In genomic region chr1:248858096-248858890, GRCh38 we compare ENCODE assay signal across 8 cellular contexts. TPM values are rescaled to one million over a fixed set of nuclear protein-coding genes. Genes with fewer than 3 reads are reported as not detected.
A peak's percentile ranks its signal among the peaks of the same experiment; 100 is the strongest.
DNase-seq lines count a peak whose midpoint lies in the region; ATAC-seq, FAIRE-seq and TF ChIP-seq lines count a peak whose summit lies in the region.

No MANE protein-coding gene starts in this region.

- H3K4me1 Mint-ChIP-seq in activated naive CD4-positive, alpha-beta T cell treated with anti-CD3 and anti-CD28 coated beads for 36 hours (ENCODE audit: low read depth) = peaks cover 64% of the 10 kb centered on the region

- H3K4me3 Mint-ChIP-seq in activated naive CD4-positive, alpha-beta T cell treated with anti-CD3 and anti-CD28 coated beads for 36 hours = peak overlapping the region; percentile 94

- H3K36me3 ChIP-seq in pancreas = no peaks in the 10 kb centered on the region

- CTCF ChIA-PET in activated naive CD4-positive, alpha-beta T cell treated with anti-CD3 and anti-CD28 coated beads for 36 hours (lab: Charles Lee) = interaction anchor here (0.6 to 3.2 kb wide), 11 partner anchors 8 to 36 kb away, joined by 3 to 28 read pairs (median 6); partner anchors contain the start of genes SH3BP5L and ZNF672

- H3K27me3 ChIP-seq in pancreas = no peaks in the 10 kb centered on the region

- peak in 1 of 4 donors; percentile 19 for TF ChIP-seq CTCF in pancreas (IDR thresholded peaks at IDR 0.05)

- H3K27me3 Mint-ChIP-seq in activated naive CD4-positive, alpha-beta T cell treated with anti-CD3 and anti-CD28 coated beads for 36 hours (ENCODE audit: low read depth) = no peaks in the 10 kb centered on the region

- ATAC-seq in GM19351 (IDR thresholded peaks at IDR 0.05; ENCODE audit: unreplicated experiment) (peak; percentile 39), HG03432 (IDR thresholded peaks at IDR 0.05; ENCODE audit: unreplicated experiment) (peak; percentile 44), Right ventricle myocardium superior (ENCODE audit: poor library complexity) (peak; percentile 67), pancreas (peak; percentile 68 to 78 (median 72))

- no peak for FAIRE-seq in pancreas (lab: Jason Lieb, UNC)

- H3K27ac Mint-ChIP-seq in activated naive CD4-positive, alpha-beta T cell treated with anti-CD3 and anti-CD28 coated beads for 36 hours = peak overlapping the region; percentile 93

- peak overlapping the region; percentile 23 to 74 (median 57) for H3K4me3 ChIP-seq in pancreas

- peaks cover 0 to 18% (median 5%) of the 10 kb centered on the region in 3 donors for H3K4me1 ChIP-seq in pancreas

- H3K9me3 Mint-ChIP-seq in activated naive CD4-positive, alpha-beta T cell treated with anti-CD3 and anti-CD28 coated beads for 36 hours = no peaks in the 10 kb centered on the region

- peaks cover 34% of the 10 kb centered on the region for H3K36me3 Mint-ChIP-seq in activated naive CD4-positive, alpha-beta T cell treated with anti-CD3 and anti-CD28 coated beads for 36 hours (ENCODE audit: low read depth)

- no peaks in the 10 kb centered on the region for H3K9me3 ChIP-seq in pancreas

- peak overlapping the region; percentile 59 to 91 (median 81) for H3K27ac ChIP-seq in pancreas

- DNase-seq in DMS53 treated with DMSO at 0.1 percent for 48 hours (lab: John Stamatoyannopoulos, UW; ENCODE audit: unreplicated experiment) (peak; percentile 74), NCI-H82 treated with DMSO at 0.1 percent for 48 hours (lab: John Stamatoyannopoulos, UW; ENCODE audit: unreplicated experiment) (peak; percentile 79), Right ventricle myocardium superior (peak; percentile 80), pancreas (peak; percentile 68 to 91 (median 82)), 8988T (no peak)
- DNase-seq in activated naive CD4-positive, alpha-beta T cell treated with anti-CD3 and anti-CD28 coated beads for 36 hours = peak; percentile 48

- intact Hi-C loops in activated naive CD4-positive, alpha-beta T cell treated with anti-CD3 and anti-CD28 coated beads for 36 hours (cut with micrococcal nuclease) = loop anchor here (1.0 to 2.0 kb wide), 2 partner anchors 66 to 1925 kb away; no protein-coding TSS in a partner anchor
- intact Hi-C loops in Right ventricle myocardium superior (cut with DNase I) (loop anchor here (2.0 kb wide), 1 partner anchor 19 kb away; the partner anchor contains the start of gene ZNF672), pancreas (cut with DNase I) (no loop called here)

- WGBS in pancreas, 2 donors = 1% methylated on average over 42 to 45 of the region's 45 CpGs

RNA-seq across cellular contexts. Expression of gene ZNF692, which starts 0.6 kb away (rescaled TPM):
- 10 to 100 TPM; 87.6 to 88.7 TPM for total RNA-seq in activated naive CD4-positive, alpha-beta T cell treated with anti-CD3 and anti-CD28 coated beads for 36 hours
- total RNA-seq in Right ventricle myocardium superior = 20.4 TPM
- 10 to 100 TPM; 11.9 to 36.5 (median 21.3) TPM for total RNA-seq in pancreas
- polyA plus RNA-seq in pancreas = 100 to 1,000 TPM; 191 to 233 TPM

RNA-seq across cellular contexts. Expression of gene ZNF672, which starts 20.3 kb away (rescaled TPM):
- total RNA-seq in activated naive CD4-positive, alpha-beta T cell treated with anti-CD3 and anti-CD28 coated beads for 36 hours = 10 to 100 TPM; 51.6 to 53.4 TPM
- total RNA-seq in Right ventricle myocardium superior (41.7 TPM), pancreas (10 to 100 TPM; 13.0 to 22.6 (median 15.5) TPM)
- polyA plus RNA-seq in pancreas = 10 to 100 TPM in 1 of 2 donors, 1 to 10 TPM in 1; 9.7 to 16.0 TPM

RNA-seq across cellular contexts. Expression of gene SH3BP5L, which starts 32.6 kb away (rescaled TPM):
- total RNA-seq in activated naive CD4-positive, alpha-beta T cell treated with anti-CD3 and anti-CD28 coated beads for 36 hours = 10 to 100 TPM; 20.3 to 20.5 TPM
- total RNA-seq in Right ventricle myocardium superior (19.8 TPM), pancreas (10 to 100 TPM in 1 of 6 donors, 1 to 10 TPM in 5; 6.1 to 15.7 (median 7.6) TPM)
- 10 to 100 TPM; 13.6 to 15.8 TPM for polyA plus RNA-seq in pancreas

RNA-seq across cellular contexts. Expression of gene PGBD2, which starts 47.7 kb away (rescaled TPM):
- total RNA-seq in activated naive CD4-positive, alpha-beta T cell treated with anti-CD3 and anti-CD28 coated beads for 36 hours = 1 to 10 TPM; 3.0 to 3.5 TPM
- total RNA-seq in Right ventricle myocardium superior (2.8 TPM), pancreas (1 to 10 TPM; 2.2 to 7.5 (median 4.0) TPM)
- 1 to 10 TPM; 5.8 to 6.9 TPM for polyA plus RNA-seq in pancreas

Comparison
In these comparisons a context has a peak if more than half of its experiments do, and no peak if none do; other contexts are left out.
1. intact Hi-C loops: an anchor here in activated naive CD4-positive, alpha-beta T cell treated with anti-CD3 and anti-CD28 coated beads for 36 hours (1.0 to 2.0 kb wide) and Right ventricle myocardium superior (2.0 kb wide); none called in pancreas.